In the genomic region with DNA sequence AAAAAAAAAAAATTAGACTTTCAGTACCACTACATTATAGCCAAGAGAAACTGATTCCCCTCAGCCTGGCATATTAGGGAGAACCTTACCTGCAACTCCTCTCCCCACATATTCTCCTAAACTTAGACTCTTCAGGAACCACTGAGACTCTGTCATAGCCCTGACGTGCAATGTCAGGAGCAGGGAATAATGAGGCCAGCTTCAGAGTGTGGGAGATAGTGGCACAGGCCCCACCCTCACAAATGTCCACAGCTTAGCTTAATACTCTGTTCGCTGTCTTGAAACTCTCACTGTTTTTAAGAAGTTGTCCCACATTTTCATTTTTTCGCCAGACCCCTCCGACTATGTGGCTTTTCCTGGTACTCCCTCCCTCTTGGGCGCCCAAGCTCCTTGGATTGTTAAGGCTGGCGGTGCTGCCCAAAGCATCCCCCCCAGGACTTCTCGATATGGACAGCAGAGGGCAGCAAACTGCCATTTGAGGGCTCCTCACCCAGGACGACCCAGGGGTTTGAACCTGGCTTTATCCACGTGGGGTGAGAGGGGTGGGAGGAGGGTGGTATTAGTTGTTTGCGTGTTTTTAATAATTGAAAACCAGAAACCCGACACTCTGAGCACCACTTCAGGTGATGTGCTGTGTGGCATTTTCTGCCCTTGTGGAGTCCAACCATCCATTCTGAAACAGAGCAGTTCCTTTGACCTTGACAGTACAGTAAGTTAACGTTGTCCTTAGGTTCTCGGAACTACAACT, we compare ENCODE assay signal across 1 cellular context.
TF ChIP-seq lines count a peak whose summit lies in the region.

No MANE protein-coding gene starts in this region.

TF ChIP-seq in H1, 55 proteins besides CTCF, POLR2A, EP300 and RAD21:
- TF ChIP-seq RBBP5 (IDR thresholded peaks at IDR 0.05; ENCODE audit: borderline replicate concordance, low read depth, low read length) (no peak), SUZ12 (IDR thresholded peaks at IDR 0.05; ENCODE audit: low read length) (no peak), CREB1 (IDR thresholded peaks at IDR 0.05) (no peak), NANOG (IDR thresholded peaks at IDR 0.05; ENCODE audit: insufficient read depth, low read depth, low read length, poor library complexity, severe bottlenecking) (no peak), SAP30 (IDR thresholded peaks at IDR 0.05; ENCODE audit: insufficient read depth, insufficient replicate concordance, low read length) (no peak)
